8 cellular contexts compared by ENCODE assay signal in genomic region chr17:64025732-64026294, GRCh38. TPM values are rescaled to one million over a fixed set of nuclear protein-coding genes. Genes with fewer than 3 reads are reported as not detected.
DNase-seq lines count a peak whose midpoint lies in the region; ATAC-seq, FAIRE-seq and TF ChIP-seq lines count a peak whose summit lies in the region.

No MANE protein-coding gene starts in this region.

- no peaks in the 10 kb centered on the region for H3K27me3 ChIP-seq in CD4-positive, alpha-beta memory T cell (ENCODE audit: insufficient read depth, low read length)
- H3K27me3 ChIP-seq in RWPE2 (ENCODE audit: insufficient read depth, poor library complexity, severe bottlenecking), result no peaks in the 10 kb centered on the region
- H3K27me3 ChIP-seq in pancreas, result no peaks in the 10 kb centered on the region
- no peaks in the 10 kb centered on the region for H3K27me3 ChIP-seq in thoracic aorta (replicated peaks; ENCODE audit: insufficient read depth)

- no peaks in the 10 kb centered on the region for H3K36me3 ChIP-seq in CD4-positive, alpha-beta memory T cell (ENCODE audit: insufficient read depth, low read length)
- no peaks in the 10 kb centered on the region for H3K36me3 ChIP-seq in RWPE2 (ENCODE audit: low read depth)
- H3K36me3 ChIP-seq in pancreas, result no peaks in the 10 kb centered on the region
- H3K36me3 ChIP-seq in thoracic aorta, result no peaks in the 10 kb centered on the region

- FAIRE-seq in pancreas (lab: Jason Lieb, UNC), result no peak

- H3K27ac Mint-ChIP-seq in CD4-positive, alpha-beta memory T cell, result peak overlapping the region; percentile 94 to 99 (median 98)

- peaks cover 42 to 75% (median 59%) of the 10 kb centered on the region in 4 donors for H3K4me1 Mint-ChIP-seq in CD4-positive, alpha-beta memory T cell

- peaks cover 0 to 3% (median 0%) of the 10 kb centered on the region in 8 donors for H3K9me3 Mint-ChIP-seq in CD4-positive, alpha-beta memory T cell

- H3K4me3 Mint-ChIP-seq in CD4-positive, alpha-beta memory T cell, result peak overlapping the region; percentile 71 to 94 (median 87)

- intact Hi-C loops in CD4-positive, alpha-beta memory T cell (cut with micrococcal nuclease), result loop anchor here (1.0 to 5.0 kb wide), 6 partner anchors 9 to 256 kb away; partner anchors contain the start of genes CSHL1 and PRR29
- intact Hi-C loops in pancreas (cut with DNase I), result loop anchor here in 1 of 3 donors (10.0 kb wide), 1 partner anchor 109 kb away; the partner anchor contains the start of gene ERN1

- no peaks in the 10 kb centered on the region for H3K9me3 ChIP-seq in CD4-positive, alpha-beta memory T cell (ENCODE audit: control insufficient read depth in 1 of 2, low read length in 2 of 2)
- H3K9me3 ChIP-seq in RWPE2 (ENCODE audit: severe bottlenecking) (no peaks in the 10 kb centered on the region), pancreas (no peaks in the 10 kb centered on the region), thoracic aorta (no peaks in the 10 kb centered on the region)

- TF ChIP-seq CTCF in RWPE2 (IDR thresholded peaks at IDR 0.05; ENCODE audit: poor library complexity, severe bottlenecking) (peak; percentile 97), pancreas (IDR thresholded peaks at IDR 0.05) (peak; percentile 77 to 93 (median 92)), thoracic aorta (IDR thresholded peaks at IDR 0.05) (peak; percentile 97)

- H3K4me1 ChIP-seq in CD4-positive, alpha-beta memory T cell (ENCODE audit: insufficient read depth, low read length), result peaks cover 80% of the 10 kb centered on the region
- H3K4me1 ChIP-seq in RWPE2 (ENCODE audit: insufficient read depth, poor library complexity, severe bottlenecking) (peaks cover 4% of the 10 kb centered on the region), pancreas (peaks cover 11 to 24% (median 14%) of the 10 kb centered on the region in 3 donors), thoracic aorta (ENCODE audit: control insufficient read depth in 1 of 2, low read depth in 2 of 2) (peaks cover 0 to 5% of the 10 kb centered on the region in 2 donors)

- peak; percentile 95 to 98 (median 96) for DNase-seq in CD4-positive, alpha-beta memory T cell
- peak; percentile 82 for DNase-seq in LoVo (ENCODE audit: low spot score)
- DNase-seq in RWPE2 (ENCODE audit: low spot score), result no peak
- DNase-seq in activated T-helper 1 cell treated with anti-CD3 and anti-CD28 coated beads, Interleukin-2, amount 50 U/mL, for 16 hours (ENCODE audit: low read depth in 1 of 2, low spot score in 1 of 2), result peak; percentile 82 to 83
- DNase-seq in foreskin melanocyte, result peak; percentile 52
- DNase-seq in pancreas, result peak; percentile 63 to 85 (median 74)
- DNase-seq in thoracic aorta (ENCODE audit: low spot score), result peak; percentile 19

- H3K27ac ChIP-seq in CD4-positive, alpha-beta memory T cell (ENCODE audit: low read depth, low read length), result peak overlapping the region; percentile 89
- H3K27ac ChIP-seq in RWPE2 (ENCODE audit: poor library complexity, severe bottlenecking) (no peak overlapping the region), pancreas (peak overlapping the region in 2 of 4 donors; percentile 54 to 58), thoracic aorta (no peak overlapping the region)

- POLR2A ChIA-PET in CD4-positive, alpha-beta memory T cell (lab: Charles Lee; ENCODE audit: partially characterized antibody), result interaction anchor here (0.7 to 18.0 kb wide), 17 partner anchors 8 to 481 kb away, joined by 3 to 587 read pairs (median 17); partner anchors contain the start of genes CD79B, CEP95, CSHL1 and DDX5

- no peaks in the 10 kb centered on the region for H3K36me3 Mint-ChIP-seq in CD4-positive, alpha-beta memory T cell

- H3K4me3 ChIP-seq in CD4-positive, alpha-beta memory T cell (ENCODE audit: low read length in 2 of 2), result peak overlapping the region in 1 of 2 donors; percentile 43
- H3K4me3 ChIP-seq in RWPE2 (ENCODE audit: severe bottlenecking), result no peak overlapping the region
- peak overlapping the region in 1 of 4 donors; percentile 2 for H3K4me3 ChIP-seq in pancreas
- peak overlapping the region; percentile 44 for H3K4me3 ChIP-seq in thoracic aorta

- 1 to 3% methylated on average over 21 of the region's 21 CpGs for WGBS in pancreas, 2 donors

- ATAC-seq in GM21515 (IDR thresholded peaks at IDR 0.05; ENCODE audit: unreplicated experiment) (peak; percentile 74), RWPE2 (ENCODE audit: low read depth) (peak; percentile 84), pancreas (peak; percentile 58 to 85 (median 79)), thoracic aorta (ENCODE audit: insufficient number of reproducible peaks, low FRiP score, low read depth) (peak; percentile 30)

- CTCF ChIA-PET in CD4-positive, alpha-beta memory T cell (lab: Charles Lee; ENCODE audit: partially characterized antibody), result interaction anchor here (0.6 to 16.3 kb wide), 32 partner anchors 7 to 257 kb away, joined by 3 to 798 read pairs (median 4); partner anchors contain the start of genes CSHL1, ERN1, GH1 and ICAM2

- no peaks in the 10 kb centered on the region for H3K27me3 Mint-ChIP-seq in CD4-positive, alpha-beta memory T cell

RNA-seq across cellular contexts. Expression of gene ICAM2, which starts 5.4 kb away (rescaled TPM):
- 100 to 1,000 TPM; 150 to 158 TPM for total RNA-seq in CD4-positive, alpha-beta memory T cell
- polyA plus RNA-seq in CD4-positive, alpha-beta memory T cell, result 100 to 1,000 TPM; 411 to 591 TPM
- total RNA-seq in pancreas (10 to 100 TPM in 1 of 6 donors, 1 to 10 TPM in 5; 4.9 to 12.5 (median 6.6) TPM), thoracic aorta (10 to 100 TPM; 41.6 to 46.6 TPM)
- polyA plus RNA-seq in pancreas, result 10 to 100 TPM; 14.8 to 19.1 TPM

RNA-seq across cellular contexts. Expression of gene PRR29, which starts 27.7 kb away (rescaled TPM):
- total RNA-seq in CD4-positive, alpha-beta memory T cell, result 1 to 10 TPM in 1 of 2 experiments, under 1 TPM in 1; 0.19 to 1.0 TPM
- 1 to 10 TPM; 5.6 to 6.0 TPM for polyA plus RNA-seq in CD4-positive, alpha-beta memory T cell
- total RNA-seq in pancreas (under 1 TPM in 4 of 6 donors, not detected in 2; 0.14 to 0.22 (median 0.20) TPM), thoracic aorta (not detected)
- polyA plus RNA-seq in pancreas, result under 1 TPM; 0.35 to 0.46 TPM

RNA-seq across cellular contexts. Expression of gene SCN4A, which starts 53.1 kb away (rescaled TPM):
- total RNA-seq in CD4-positive, alpha-beta memory T cell, result under 1 TPM; 0.17 to 0.30 TPM
- not detected for polyA plus RNA-seq in CD4-positive, alpha-beta memory T cell
- total RNA-seq in pancreas (under 1 TPM; 0.04 to 0.41 (median 0.23) TPM), thoracic aorta (1 to 10 TPM in 1 of 2 donors, not detected in 1; 1.1 TPM)
- 1 to 10 TPM in 1 of 2 donors, under 1 TPM in 1; 0.23 to 1.7 TPM for polyA plus RNA-seq in pancreas

Comparison
In these comparisons a context has a peak if more than half of its experiments do, and no peak if none do; other contexts are left out.
1. ATAC-seq: peak in every context shown above with its lines; median percentile 84 in RWPE2; 79 in pancreas; 74 in GM21515; 30 in thoracic aorta.